ENCODE assay signal across 13 cellular contexts in the genomic region with DNA sequence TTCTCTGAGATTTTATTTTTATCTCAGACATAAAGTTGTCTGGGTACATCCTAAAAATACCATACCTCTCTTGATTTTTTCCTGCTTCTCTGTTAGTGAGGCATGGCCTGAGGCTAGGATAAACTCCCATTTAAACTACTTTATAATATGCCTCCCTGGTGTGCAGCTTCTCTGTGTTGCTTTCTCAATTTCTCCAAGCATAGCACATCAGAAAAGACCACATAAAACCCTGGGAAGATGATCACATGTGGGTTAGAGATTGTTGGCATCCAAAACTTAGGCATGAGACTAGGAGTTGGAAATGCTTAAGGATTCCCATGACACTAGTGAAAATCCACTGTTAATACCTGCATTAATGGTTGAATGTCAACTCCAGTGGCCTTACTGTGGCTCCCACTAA.
DNase-seq lines count a peak whose midpoint lies in the region; ATAC-seq and TF ChIP-seq lines count a peak whose summit lies in the region.
"Had no signal": no experiment of that assay in that cellular context is flagged by ENCODE, and none has a peak within 500 bp of the region (broad histone marks: within the 10 kb centered on the region; RNA-seq: fewer than 3 reads in every experiment).

No MANE protein-coding gene starts in this region.

- H3K9ac ChIP-seq in MM.1S (ENCODE audit: low read length): no peak overlapping the region

- ATAC-seq in GM18907 (IDR thresholded peaks at IDR 0.05; ENCODE audit: unreplicated experiment): no peak
- ATAC-seq: A549, GM12878, GM23338 had no signal

- no peaks in the 10 kb centered on the region for H3K4me1 ChIP-seq in MM.1S (ENCODE audit: low read length)

- H3K4me3 ChIP-seq in MM.1S (ENCODE audit: low read length): no peak overlapping the region
- H3K4me3 ChIP-seq: A549, GM12878, GM23338 had no signal

- DNase-seq in COLO829 (ENCODE audit: low spot score) (peak; percentile 16), EH (ENCODE audit: low read depth) (peak; percentile 37), RPMI7951 (ENCODE audit: low read depth) (peak; percentile 32), foreskin melanocyte (peak; percentile 57), NCI-H345 (lab: John Stamatoyannopoulos, UW) (no peak), MM.1S (no peak)
- DNase-seq: CD8-positive, alpha-beta memory T cell; DMS 273 treated with DMSO at 0.1 percent for 48 hours; H9 had no signal

- H3K79me2 ChIP-seq in MM.1S (ENCODE audit: low read length): no peaks in the 10 kb centered on the region

- no peaks in the 10 kb centered on the region for H3K9me3 ChIP-seq in MM.1S (replicated peaks; ENCODE audit: insufficient read depth, low read length)
- H3K9me3 ChIP-seq: A549 had no signal

- no peaks in the 10 kb centered on the region for H3K36me3 ChIP-seq in MM.1S (replicated peaks; ENCODE audit: insufficient read depth, low read length)

- no peak for TF ChIP-seq CTCF in MM.1S (IDR thresholded peaks at IDR 0.05; ENCODE audit: low read length)

- H3K9me2 ChIP-seq in MM.1S (replicated peaks; ENCODE audit: insufficient read depth, low read length): no peaks in the 10 kb centered on the region

- H3K27ac ChIP-seq in MM.1S (ENCODE audit: low read length): no peak overlapping the region
- H3K27ac ChIP-seq: A549 had no signal

- H3K4me2 ChIP-seq in MM.1S (ENCODE audit: low read depth, low read length): no peak overlapping the region
- H3K4me2 ChIP-seq: A549, GM23338 had no signal

- H3K27me3 ChIP-seq in MM.1S (replicated peaks; ENCODE audit: insufficient read depth, low read length): no peaks in the 10 kb centered on the region

- H3F3A ChIP-seq in MM.1S (ENCODE audit: insufficient read depth, low read length): no peaks in the 10 kb centered on the region

- no peaks in the 10 kb centered on the region for H4K20me1 ChIP-seq in MM.1S (ENCODE audit: insufficient read depth, low read length)

- no peak overlapping the region for H2AFZ ChIP-seq in MM.1S (ENCODE audit: low read length)
- H2AFZ ChIP-seq: GM23338 had no signal

Comparison
In these comparisons a context has a peak if more than half of its experiments do, and no peak if none do; other contexts are left out.
1. DNase-seq: peak in COLO829 (single experiment), EH (single experiment), RPMI7951 (single experiment) and foreskin melanocyte (single experiment); none in NCI-H345 (single experiment) and MM.1S (single experiment).